Comparison of ENCODE assay signal across 8 cellular contexts in genomic region chr9:132241483-132241839, GRCh38.
DNase-seq lines count a peak whose midpoint lies in the region; ATAC-seq and TF ChIP-seq lines count a peak whose summit lies in the region.

No MANE protein-coding gene starts in this region.

- WGBS in esophagus muscularis mucosa: 2% methylated on average over 13 of the region's 33 CpGs

- DNase-seq in NB4 (ENCODE audit: low read depth) (no peak), esophagus muscularis mucosa (ENCODE audit: extremely low spot score) (no peak), sciatic nerve (ENCODE audit: low spot score) (peak; percentile 70), RKO (ENCODE audit: low spot score) (no peak)

- intact Hi-C loops in esophagus muscularis mucosa (cut with DNase I) (no loop called here), sciatic nerve (cut with DNase I) (no loop called here)

- TF ChIP-seq CTCF in NB4 (IDR thresholded peaks at IDR 0.05; ENCODE audit: low read depth, low read length) (no peak), esophagus muscularis mucosa (IDR thresholded peaks at IDR 0.05) (no peak)

- H3K27me3 ChIP-seq in esophagus muscularis mucosa: peaks cover 0 to 21% (median 1%) of the 10 kb centered on the region in 4 donors

- H3K9me3 ChIP-seq in esophagus muscularis mucosa: no peaks in the 10 kb centered on the region

- TF ChIP-seq POLR2A in NB4 (IDR thresholded peaks at IDR 0.05; ENCODE audit: extremely low read depth, insufficient read length) (peak; percentile 41), esophagus muscularis mucosa (IDR thresholded peaks at IDR 0.05; ENCODE audit: low read depth) (no peak)

- no peaks in the 10 kb centered on the region for H3K36me3 ChIP-seq in esophagus muscularis mucosa

- ATAC-seq in GM21528 (IDR thresholded peaks at IDR 0.05; ENCODE audit: low FRiP score, unreplicated experiment) (peak; percentile 7), sciatic nerve (no peak), GM21825 (IDR thresholded peaks at IDR 0.05; ENCODE audit: unreplicated experiment) (no peak), HG02642 (IDR thresholded peaks at IDR 0.05; ENCODE audit: poor library complexity, unreplicated experiment) (no peak), GM19467 (IDR thresholded peaks at IDR 0.05; ENCODE audit: unreplicated experiment) (no peak)

- peak overlapping the region; percentile 40 to 67 (median 56) for H3K27ac ChIP-seq in esophagus muscularis mucosa (replicated peaks in 1 of 4)

- H3K4me3 ChIP-seq in NB4 (ENCODE audit: low read depth, low read length) (peak overlapping the region; percentile 48), esophagus muscularis mucosa (peak overlapping the region; percentile 70 to 81 (median 76))

- no peak for TF ChIP-seq EP300 in esophagus muscularis mucosa (IDR thresholded peaks at IDR 0.05)

- peaks cover 20 to 45% (median 42%) of the 10 kb centered on the region in 4 donors for H3K4me1 ChIP-seq in esophagus muscularis mucosa
